Comparison of ENCODE assay signal across 31 cellular contexts in the genomic region with DNA sequence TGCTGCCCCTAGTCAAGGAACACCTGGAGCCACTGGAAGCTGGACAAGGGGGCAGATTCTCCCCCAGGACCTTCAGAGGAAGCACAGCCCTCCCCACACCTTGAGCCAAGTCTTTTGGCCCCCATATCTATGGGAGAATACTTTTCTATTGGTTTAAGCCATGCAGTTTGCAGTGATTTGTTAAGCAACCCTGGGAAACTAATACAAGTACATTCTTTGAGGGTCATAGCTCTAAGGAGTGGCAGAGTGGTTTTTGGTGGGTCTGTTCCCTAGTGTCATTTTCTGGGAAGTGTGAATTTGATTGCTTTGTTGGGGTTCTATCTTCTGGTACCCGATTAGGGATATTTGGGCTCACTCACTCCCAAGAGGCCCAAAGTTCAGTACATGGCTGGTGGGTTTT. TPM values are rescaled to one million over a fixed set of nuclear protein-coding genes. Genes with fewer than 3 reads are reported as not detected.
DNase-seq lines count a peak whose midpoint lies in the region; ATAC-seq and TF ChIP-seq lines count a peak whose summit lies in the region.
"Had no signal": no experiment of that assay in that cellular context is flagged by ENCODE, and none has a peak within 500 bp of the region (broad histone marks: within the 10 kb centered on the region; RNA-seq: fewer than 3 reads in every experiment).

No MANE protein-coding gene starts in this region.

- H3K9me3 ChIP-seq in PC-3 (ENCODE audit: low read length) (no peaks in the 10 kb centered on the region), stomach (no peaks in the 10 kb centered on the region), ovary (no peaks in the 10 kb centered on the region)
- H3K9me3 ChIP-seq: SJCRH30 had no signal

- POLR2A ChIA-PET in PC-3 (lab: Charles Lee; ENCODE audit: unreplicated experiment) = interaction anchor here (0.5 kb wide), 1 partner anchor 62 kb away, joined by 15 read pairs; no protein-coding TSS in a partner anchor

- no peak overlapping the region for H2AFZ ChIP-seq in PC-3 (ENCODE audit: low read length)
- H2AFZ ChIP-seq: GM23338, PC-9 had no signal

- peak overlapping the region; percentile 45 for H3K4me2 ChIP-seq in PC-3 (ENCODE audit: low read length)
- H3K4me2 ChIP-seq: GM23338, PC-9 had no signal

- no peaks in the 10 kb centered on the region for H3K79me2 ChIP-seq in PC-3 (ENCODE audit: low read length)

- no peak overlapping the region for H3K9ac ChIP-seq in PC-3 (ENCODE audit: low read length)

- no peaks in the 10 kb centered on the region for H3K9me2 ChIP-seq in PC-3 (replicated peaks; ENCODE audit: low read length)

- H3F3A ChIP-seq in PC-3 (ENCODE audit: low read length, unreplicated experiment) = no peaks in the 10 kb centered on the region

- H3K4me3 ChIP-seq in PC-3 (ENCODE audit: low read length) (no peak overlapping the region), stomach (no peak overlapping the region), ovary (no peak overlapping the region)
- H3K4me3 ChIP-seq: GM23338, K562, PC-9, SJCRH30 had no signal

- ATAC-seq in PC-3 (peak; percentile 8), left colon (peak; percentile 35)
- ATAC-seq: GM23338, HepG2, K562, Right ventricle myocardium inferior had no signal

- TF ChIP-seq POLR2A in stomach (IDR thresholded peaks at IDR 0.05) = no peak
- TF ChIP-seq POLR2A in ovary (IDR thresholded peaks at IDR 0.05) = no peak

- H3K36me3 ChIP-seq in PC-3 (ENCODE audit: low read depth, low read length) (no peaks in the 10 kb centered on the region), stomach (no peaks in the 10 kb centered on the region), ovary (no peaks in the 10 kb centered on the region)
- H3K36me3 ChIP-seq: SJCRH30 had no signal

- H3K4me1 ChIP-seq in PC-3 (ENCODE audit: insufficient read depth, low read length) (peaks cover 23% of the 10 kb centered on the region), stomach (peaks cover 3 to 23% (median 17%) of the 10 kb centered on the region in 4 donors), ovary (ENCODE audit: insufficient read depth) (no peaks in the 10 kb centered on the region)
- H3K4me1 ChIP-seq: SJCRH30 had no signal

- BruUV-seq in PC-3 (replicated peaks; lab: Mats Ljungman, UMichigan) = no TSS peak

- WGBS in stomach, 5 donors = 23 to 84% (median 50%) methylated on average over 1 of the region's 1 CpG
- 75 to 88% (median 80%) methylated on average over 1 of the region's 1 CpG for WGBS in ovary, 3 donors

- TF ChIP-seq CTCF in PC-3 (conservative IDR thresholded peaks at IDR 0.05; ENCODE audit: low read depth, low read length) (no peak), stomach (IDR thresholded peaks at IDR 0.05) (no peak), ovary (IDR thresholded peaks at IDR 0.05) (no peak)

- CTCF ChIA-PET in PC-3 (lab: Charles Lee) = interaction anchor here (0.6 to 1.1 kb wide), 2 partner anchors 132 to 157 kb away, joined by 4 to 5 read pairs; no protein-coding TSS in a partner anchor

- H3K27me3 ChIP-seq in PC-3 (ENCODE audit: low read length) = no peaks in the 10 kb centered on the region
- no peaks in the 10 kb centered on the region for H3K27me3 ChIP-seq in stomach
- no peaks in the 10 kb centered on the region for H3K27me3 ChIP-seq in ovary
- H3K27me3 ChIP-seq: SJCRH30 had no signal

- TF ChIP-seq EP300 in stomach (IDR thresholded peaks at IDR 0.05) = no peak
- TF ChIP-seq EP300 in ovary (IDR thresholded peaks at IDR 0.05) = no peak

- DNase-seq in PC-3 (no peak), left colon (no peak), stomach (no peak), NCI-H2171 treated with DMSO at 0.1 percent for 48 hours (lab: John Stamatoyannopoulos, UW) (no peak), ovary (no peak)
- DNase-seq in activated CD4-positive, alpha-beta T cell treated with anti-CD3 and anti-CD28 coated beads for 1 hour = no peak
- DNase-seq in activated CD4-positive, alpha-beta T cell treated with anti-CD3 and anti-CD28 coated beads, Interleukin-2, amount 50 U/mL, for 48 hours = no peak
- DNase-seq: DMS53; H9; Kasumi-1; MV-4-11; NCI-H1105; NCI-H146; NCI-H1930; NCI-H2107; NCI-H446 treated with DMSO at 0.1 percent for 48 hours; NCI-H526; NCI-H82; NK-92 treated with Interleukin-12 subunit alpha and Interleukin-12 subunit beta, amount 100 ng/mL, for 24 hours; SJCRH30 had no signal

- intact Hi-C loops in PC-3 (cut with micrococcal nuclease) (no loop called here), left colon (cut with DNase I, micrococcal nuclease) (no loop called here), stomach (cut with DNase I; ENCODE audit: low total_unique reads) (no loop called here), ovary (cut with DNase I) (no loop called here)

- no peaks in the 10 kb centered on the region for H4K20me1 ChIP-seq in PC-3 (ENCODE audit: low read length)

- H3K27ac ChIP-seq in PC-3 (ENCODE audit: low read length) = peak overlapping the region; percentile 51
- H3K27ac ChIP-seq in stomach = peak overlapping the region; percentile 48 to 88 (median 73)
- no peak overlapping the region for H3K27ac ChIP-seq in ovary
- H3K27ac ChIP-seq: PC-9, SJCRH30 had no signal

RNA-seq across cellular contexts. Expression of gene PTCSC3, which starts 50.8 kb away (rescaled TPM):
- total RNA-seq in PC-3 (2014; rRNA removed) (not detected in 2 replicates), left colon (not detected), stomach (not detected), ovary (not detected)
- polyA plus RNA-seq in stomach (under 1 TPM in 1 of 3 donors, not detected in 2; 0.65 TPM), ovary (not detected)
- total RNA-seq: Daoy, G401, GM23338, H9, HepG2, HT1080, K562, MCF 10A, PC-9, Right ventricle myocardium inferior, RPMI7951, SJCRH30 had no signal
- polyA plus RNA-seq: BJ, GM23338, HepG2, K562 had no signal

Comparison
In these comparisons a context has a peak if more than half of its experiments do, and no peak if none do; other contexts are left out.
1. H3K27ac ChIP-seq: peak in PC-3 (single experiment) and stomach (5 of 5); none in ovary (0 of 2).